8 cellular contexts compared by ENCODE assay signal in genomic region chr7:55515569-55516279, GRCh38. TPM values are rescaled to one million over a fixed set of nuclear protein-coding genes. Genes with fewer than 3 reads are reported as not detected.
A peak's percentile ranks its signal among the peaks of the same experiment; 100 is the strongest.
DNase-seq lines count a peak whose midpoint lies in the region; ATAC-seq and TF ChIP-seq lines count a peak whose summit lies in the region.

No MANE protein-coding gene starts in this region.

- H3K27me3 ChIP-seq in heart right ventricle, result no peaks in the 10 kb centered on the region
- no peaks in the 10 kb centered on the region for H3K27me3 ChIP-seq in upper lobe of right lung

- intact Hi-C loops in heart right ventricle (cut with DNase I), result loop anchor here in 1 of 10 donors (10.0 kb wide), 1 partner anchor 81 kb away; no protein-coding TSS in a partner anchor
- intact Hi-C loops in posterior vena cava (cut with DNase I), result loop anchor here in 1 of 2 donors (5.0 kb wide), 1 partner anchor 467 kb away; no protein-coding TSS in a partner anchor
- intact Hi-C loops in upper lobe of right lung (cut with DNase I), result no loop called here

- H3K9me3 ChIP-seq in heart right ventricle (no peaks in the 10 kb centered on the region), upper lobe of right lung (no peaks in the 10 kb centered on the region)

- 40 to 50% methylated on average over 13 of the region's 13 CpGs for WGBS in heart right ventricle, 2 donors

- DNase-seq in heart right ventricle, result peak; percentile 40 to 57
- no peak for DNase-seq in activated CD8-positive, alpha-beta memory T cell treated with anti-CD3 and anti-CD28 coated beads, Interleukin-2, amount 50 U/mL, for 48 hours
- DNase-seq in posterior vena cava (ENCODE audit: low spot score), result no peak
- no peak for DNase-seq in SIG-M5 treated with dmso at 0.1 percent for 504 hours (lab: John Stamatoyannopoulos, UW; ENCODE audit: unreplicated experiment)
- no peak for DNase-seq in upper lobe of right lung

- H3K4me1 ChIP-seq in heart right ventricle (peaks cover 5 to 25% (median 14%) of the 10 kb centered on the region in 9 donors), upper lobe of right lung (peaks cover 6% of the 10 kb centered on the region)

- H3K27ac ChIP-seq in heart right ventricle, result peak overlapping the region in 8 of 10 donors; percentile 3 to 56 (median 32)
- H3K27ac ChIP-seq in upper lobe of right lung, result no peak overlapping the region

- H3K36me3 ChIP-seq in heart right ventricle (peaks cover 0 to 77% (median 13%) of the 10 kb centered on the region in 9 donors), upper lobe of right lung (peaks cover 22% of the 10 kb centered on the region)

- ATAC-seq in GM19372 (IDR thresholded peaks at IDR 0.05; ENCODE audit: low read depth, unreplicated experiment) (peak; percentile 50), HG03460 (IDR thresholded peaks at IDR 0.05; ENCODE audit: unreplicated experiment) (peak; percentile 42), heart right ventricle (peak; percentile 55 to 93 (median 86)), upper lobe of right lung (no peak)

- TF ChIP-seq CTCF in heart right ventricle (IDR thresholded peaks at IDR 0.05) (no peak), upper lobe of right lung (IDR thresholded peaks at IDR 0.05) (no peak)

- TF ChIP-seq POLR2A in GM10847 (IDR thresholded peaks at IDR 0.05; ENCODE audit: extremely low read depth, insufficient read length), result peak; percentile 20

- H3K4me3 ChIP-seq in heart right ventricle, result peak overlapping the region in 1 of 10 donors; percentile 12
- no peak overlapping the region for H3K4me3 ChIP-seq in upper lobe of right lung

RNA-seq across cellular contexts. Expression of gene VOPP1, which starts 56.6 kb away (rescaled TPM):
- total RNA-seq in heart right ventricle, result 10 to 100 TPM; 17.9 to 42.9 (median 22.9) TPM
- 10 to 100 TPM in 1 of 2 donors, 1 to 10 TPM in 1; 9.3 to 17.5 TPM for polyA plus RNA-seq in heart right ventricle
- 10 to 100 TPM; 47.4 to 56.7 TPM for total RNA-seq in posterior vena cava
- total RNA-seq in upper lobe of right lung, result 53.7 TPM

Comparison
In these comparisons a context has a peak if more than half of its experiments do, and no peak if none do; other contexts are left out.
1. DNase-seq: peak in heart right ventricle (2 of 2); none in activated CD8-positive, alpha-beta memory T cell treated with anti-CD3 and anti-CD28 coated beads, Interleukin-2, amount 50 U/mL, for 48 hours (single experiment), posterior vena cava (single experiment), SIG-M5 treated with dmso at 0.1 percent for 504 hours (single experiment) and upper lobe of right lung (single experiment).